Comparison of ENCODE assay signal across 1 cellular context in the genomic region with DNA sequence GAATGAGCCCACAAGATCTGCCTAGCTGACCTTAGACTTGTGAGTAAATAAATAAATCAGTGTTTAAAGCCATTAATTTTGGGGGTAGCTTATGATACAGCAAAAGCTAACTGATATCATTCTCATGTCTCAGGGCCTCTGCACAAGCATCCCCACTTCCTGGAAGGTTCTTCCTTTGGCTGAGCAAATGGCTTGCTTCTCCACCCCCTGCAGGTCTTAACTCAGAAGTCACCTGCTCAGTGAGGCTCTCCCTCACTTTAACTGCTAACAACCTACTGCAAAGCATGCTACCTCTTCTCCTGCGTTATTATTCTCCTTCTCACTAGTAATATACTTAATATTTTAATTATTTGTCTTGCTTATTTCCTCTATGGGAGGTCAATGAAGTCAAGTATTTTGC.
TF ChIP-seq lines count a peak whose summit lies in the region.

No MANE protein-coding gene starts in this region.

TF ChIP-seq in GM23338, 12 proteins besides CTCF, POLR2A, EP300 and RAD21 (continued from another document):
- TF ChIP-seq, protein P1, sequence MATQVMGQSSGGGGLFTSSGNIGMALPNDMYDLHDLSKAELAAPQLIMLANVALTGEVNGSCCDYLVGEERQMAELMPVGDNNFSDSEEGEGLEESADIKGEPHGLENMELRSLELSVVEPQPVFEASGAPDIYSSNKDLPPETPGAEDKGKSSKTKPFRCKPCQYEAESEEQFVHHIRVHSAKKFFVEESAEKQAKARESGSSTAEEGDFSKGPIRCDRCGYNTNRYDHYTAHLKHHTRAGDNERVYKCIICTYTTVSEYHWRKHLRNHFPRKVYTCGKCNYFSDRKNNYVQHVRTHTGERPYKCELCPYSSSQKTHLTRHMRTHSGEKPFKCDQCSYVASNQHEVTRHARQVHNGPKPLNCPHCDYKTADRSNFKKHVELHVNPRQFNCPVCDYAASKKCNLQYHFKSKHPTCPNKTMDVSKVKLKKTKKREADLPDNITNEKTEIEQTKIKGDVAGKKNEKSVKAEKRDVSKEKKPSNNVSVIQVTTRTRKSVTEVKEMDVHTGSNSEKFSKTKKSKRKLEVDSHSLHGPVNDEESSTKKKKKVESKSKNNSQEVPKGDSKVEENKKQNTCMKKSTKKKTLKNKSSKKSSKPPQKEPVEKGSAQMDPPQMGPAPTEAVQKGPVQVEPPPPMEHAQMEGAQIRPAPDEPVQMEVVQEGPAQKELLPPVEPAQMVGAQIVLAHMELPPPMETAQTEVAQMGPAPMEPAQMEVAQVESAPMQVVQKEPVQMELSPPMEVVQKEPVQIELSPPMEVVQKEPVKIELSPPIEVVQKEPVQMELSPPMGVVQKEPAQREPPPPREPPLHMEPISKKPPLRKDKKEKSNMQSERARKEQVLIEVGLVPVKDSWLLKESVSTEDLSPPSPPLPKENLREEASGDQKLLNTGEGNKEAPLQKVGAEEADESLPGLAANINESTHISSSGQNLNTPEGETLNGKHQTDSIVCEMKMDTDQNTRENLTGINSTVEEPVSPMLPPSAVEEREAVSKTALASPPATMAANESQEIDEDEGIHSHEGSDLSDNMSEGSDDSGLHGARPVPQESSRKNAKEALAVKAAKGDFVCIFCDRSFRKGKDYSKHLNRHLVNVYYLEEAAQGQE (IDR thresholded peaks at IDR 0.05; ENCODE audit: unreplicated experiment), result no peak
- TF ChIP-seq POLR2AphosphoS5 (IDR thresholded peaks at IDR 0.05; ENCODE audit: low read depth) (no peak), EZH2phosphoT487 (IDR thresholded peaks at IDR 0.05; ENCODE audit: unreplicated experiment) (no peak)
TF ChIP-seq in GM23338: peak in this region for 0.
